Comparison of ENCODE assay signal across 31 cellular contexts in the genomic region with DNA sequence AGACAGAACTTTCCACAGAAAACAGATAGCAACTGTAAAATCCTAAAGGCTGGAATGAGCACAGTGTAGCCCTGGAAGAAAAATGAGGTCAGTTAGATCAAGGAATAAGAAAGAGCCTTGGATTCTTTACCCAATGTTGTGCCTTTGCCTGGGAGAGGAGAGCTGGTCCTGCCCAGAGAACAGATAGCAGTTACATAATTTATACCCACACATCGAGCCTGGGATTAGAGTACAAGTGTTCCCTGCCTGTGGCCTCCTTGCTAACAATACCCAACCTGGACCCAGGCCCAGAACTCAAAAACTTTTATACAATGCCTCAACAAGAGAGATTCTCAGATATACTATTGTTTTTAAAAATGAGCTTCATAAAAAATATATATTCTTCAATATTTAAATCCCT.
"Had no signal": no experiment of that assay in that cellular context is flagged by ENCODE, and none has a peak within 500 bp of the region (broad histone marks: within the 10 kb centered on the region; RNA-seq: fewer than 3 reads in every experiment).

No MANE protein-coding gene starts in this region.

- DNase-seq: activated B cell treated with CpG ODN at 0.5 μM for 24 hours; activated CD4-positive, alpha-beta memory T cell treated with anti-CD3 and anti-CD28 coated beads, Interleukin-2, amount 10 ng/mL, durations not matched to agents 7 days and 5 days; activated CD4-positive, alpha-beta T cell treated with anti-CD3 and anti-CD28 coated beads for 4 hours; activated CD4-positive, CD25-positive, alpha-beta regulatory T cell treated with anti-CD3 and anti-CD28 coated beads, Interleukin-2, amount 50 U/mL, for 72 hours; activated CD8-positive, alpha-beta memory T cell treated with anti-CD3 and anti-CD28 coated beads for 24 hours; activated CD8-positive, alpha-beta memory T cell treated with anti-CD3 and anti-CD28 coated beads, Interleukin-2, amount 10 ng/mL, durations not matched to agents 7 days and 5 days; activated CD8-positive, alpha-beta memory T cell treated with anti-CD3 and anti-CD28 coated beads, Interleukin-2, amount 50 U/mL, for 48 hours; activated effector memory CD4-positive, alpha-beta T cell treated with Interleukin-2 at 50 U/mL for 16 hours; activated naive CD4-positive, alpha-beta T cell treated with anti-CD3 and anti-CD28 coated beads, Interleukin-2, amount 10 ng/mL, durations not matched to agents 7 days and 5 days; activated naive CD8-positive, alpha-beta T cell treated with anti-CD3 and anti-CD28 coated beads, Interleukin-2, amount 50 U/mL, for 24 hours; activated T-cell treated with anti-CD3 and anti-CD28 coated beads, Interleukin-2, amount 50 U/mL, for 48 hours; aorta; brain microvascular endothelial cell; Kasumi-1; KG1; MG63; NCI-H1048; NCI-H1105 treated with DMSO at 0.1 percent for 48 hours; NCI-H1436; NCI-H1694; NCI-H1930; NCI-H345; NCI-H524 treated with DMSO at 0.1 percent for 48 hours; SHP77 treated with DMSO at 0.1 percent for 48 hours; SW 1271; T-helper 1 cell; T-helper 2 cell; T-helper 9 cell had no signal

- H3K4me3 Mint-ChIP-seq: activated B cell treated with CpG ODN at 0.5 μM for 24 hours; activated CD4-positive, alpha-beta memory T cell treated with anti-CD3 and anti-CD28 coated beads, Interleukin-2, amount 10 ng/mL, durations not matched to agents 7 days and 5 days; activated CD8-positive, alpha-beta memory T cell treated with anti-CD3 and anti-CD28 coated beads, Interleukin-2, amount 10 ng/mL, durations not matched to agents 7 days and 5 days; activated naive CD4-positive, alpha-beta T cell treated with anti-CD3 and anti-CD28 coated beads, Interleukin-2, amount 10 ng/mL, durations not matched to agents 7 days and 5 days; activated naive CD8-positive, alpha-beta T cell; activated naive CD8-positive, alpha-beta T cell treated with anti-CD3 and anti-CD28 coated beads, Interleukin-2, amount 50 U/mL, for 24 hours had no signal

- H3K4me1 Mint-ChIP-seq: activated B cell treated with CpG ODN at 0.5 μM for 24 hours; activated CD4-positive, alpha-beta memory T cell treated with anti-CD3 and anti-CD28 coated beads, Interleukin-2, amount 10 ng/mL, durations not matched to agents 7 days and 5 days; activated CD8-positive, alpha-beta memory T cell treated with anti-CD3 and anti-CD28 coated beads, Interleukin-2, amount 10 ng/mL, durations not matched to agents 7 days and 5 days; activated naive CD4-positive, alpha-beta T cell treated with anti-CD3 and anti-CD28 coated beads, Interleukin-2, amount 10 ng/mL, durations not matched to agents 7 days and 5 days; activated naive CD8-positive, alpha-beta T cell treated with anti-CD3 and anti-CD28 coated beads, Interleukin-2, amount 50 U/mL, for 24 hours had no signal

- ATAC-seq: activated CD8-positive, alpha-beta memory T cell treated with anti-CD3 and anti-CD28 coated beads, Interleukin-2, amount 10 ng/mL, durations not matched to agents 7 days and 5 days; activated naive CD8-positive, alpha-beta T cell treated with anti-CD3 and anti-CD28 coated beads, Interleukin-2, amount 50 U/mL, for 24 hours; Panc1; SK-N-SH treated with all-trans-retinoic acid at 6 μM for 48 hours had no signal

- H3K27ac Mint-ChIP-seq: activated B cell treated with CpG ODN at 0.5 μM for 24 hours; activated CD4-positive, alpha-beta memory T cell treated with anti-CD3 and anti-CD28 coated beads, Interleukin-2, amount 10 ng/mL, durations not matched to agents 7 days and 5 days; activated CD8-positive, alpha-beta memory T cell treated with anti-CD3 and anti-CD28 coated beads, Interleukin-2, amount 10 ng/mL, durations not matched to agents 7 days and 5 days; activated naive CD4-positive, alpha-beta T cell treated with anti-CD3 and anti-CD28 coated beads, Interleukin-2, amount 10 ng/mL, durations not matched to agents 7 days and 5 days; activated naive CD8-positive, alpha-beta T cell; activated naive CD8-positive, alpha-beta T cell treated with anti-CD3 and anti-CD28 coated beads, Interleukin-2, amount 50 U/mL, for 24 hours had no signal

- H3K27me3 Mint-ChIP-seq: activated B cell treated with CpG ODN at 0.5 μM for 24 hours; activated CD4-positive, alpha-beta memory T cell treated with anti-CD3 and anti-CD28 coated beads, Interleukin-2, amount 10 ng/mL, durations not matched to agents 7 days and 5 days; activated CD8-positive, alpha-beta memory T cell treated with anti-CD3 and anti-CD28 coated beads, Interleukin-2, amount 10 ng/mL, durations not matched to agents 7 days and 5 days; activated naive CD4-positive, alpha-beta T cell treated with anti-CD3 and anti-CD28 coated beads, Interleukin-2, amount 10 ng/mL, durations not matched to agents 7 days and 5 days; activated naive CD8-positive, alpha-beta T cell; activated naive CD8-positive, alpha-beta T cell treated with anti-CD3 and anti-CD28 coated beads, Interleukin-2, amount 50 U/mL, for 24 hours had no signal

- H3K9me3 Mint-ChIP-seq: activated CD4-positive, alpha-beta memory T cell treated with anti-CD3 and anti-CD28 coated beads, Interleukin-2, amount 10 ng/mL, durations not matched to agents 7 days and 5 days had no signal

- H3K36me3 Mint-ChIP-seq: activated CD8-positive, alpha-beta memory T cell treated with anti-CD3 and anti-CD28 coated beads, Interleukin-2, amount 10 ng/mL, durations not matched to agents 7 days and 5 days; activated naive CD4-positive, alpha-beta T cell treated with anti-CD3 and anti-CD28 coated beads, Interleukin-2, amount 10 ng/mL, durations not matched to agents 7 days and 5 days; activated naive CD8-positive, alpha-beta T cell had no signal
